In the genomic region with DNA sequence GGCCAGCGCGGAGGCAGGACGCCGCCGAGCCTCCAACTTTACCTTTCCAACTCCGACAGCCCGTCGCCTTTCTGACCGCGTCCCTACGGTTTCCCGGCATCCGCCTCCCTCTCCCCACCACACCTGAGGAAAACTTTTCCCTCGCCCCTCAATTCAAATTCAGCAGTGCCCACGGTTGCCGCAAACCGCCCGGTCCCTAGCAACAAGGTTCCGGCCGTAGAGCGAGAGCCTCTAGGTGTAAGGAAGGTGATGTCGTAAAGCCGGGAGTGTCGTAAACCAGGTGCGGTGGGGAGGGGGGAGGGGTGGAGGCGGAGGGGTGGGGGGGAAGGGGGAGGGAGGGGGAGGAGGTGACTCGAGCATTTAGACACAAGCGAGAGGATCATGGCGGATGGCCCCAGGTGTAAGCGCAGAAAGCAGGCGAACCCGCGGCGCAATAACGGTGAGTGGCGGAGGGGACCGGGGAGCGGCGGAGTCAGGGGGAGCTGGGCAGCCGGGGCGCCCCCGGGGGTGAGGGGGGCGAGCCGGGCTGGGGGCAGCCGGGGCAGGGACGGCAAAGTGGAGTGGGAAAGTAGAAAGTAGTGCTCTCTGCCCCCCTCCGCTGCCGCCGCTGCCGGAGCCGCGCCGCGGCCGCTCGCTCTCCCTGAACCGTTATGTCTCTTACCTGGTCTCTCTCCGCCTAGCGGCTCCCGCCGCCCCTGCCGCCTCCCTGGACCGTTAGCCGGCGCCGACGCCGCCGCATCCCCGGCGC, we compare ENCODE assay signal across 8 cellular contexts. TPM values are rescaled to one million over a fixed set of nuclear protein-coding genes. Genes with fewer than 3 reads are reported as not detected.
DNase-seq lines count a peak whose midpoint lies in the region; ATAC-seq and TF ChIP-seq lines count a peak whose summit lies in the region.

A gene (plus strand): TSS at position 363 of the 748 bp plus-strand sequence. CDS start 19 bp downstream, at position 382.

- H3K27me3 ChIP-seq in SU-DHL-6 (ENCODE audit: low read length): no peaks in the 10 kb centered on the region
- H3K27me3 ChIP-seq in heart right ventricle: peaks cover 0 to 22% (median 0%) of the 10 kb centered on the region in 7 donors
- H3K27me3 ChIP-seq in upper lobe of left lung: no peaks in the 10 kb centered on the region

- ATAC-seq in activated naive CD8-positive, alpha-beta T cell treated with anti-CD3 and anti-CD28 coated beads, Interleukin-2, amount 50 U/mL, for 24 hours: peak; percentile 47
- ATAC-seq in heart right ventricle (peak; percentile 64 to 89 (median 72)), upper lobe of left lung (ENCODE audit: low FRiP score in 2 of 2) (peak; percentile 80 to 92)

- intact Hi-C loops in heart right ventricle (cut with DNase I) (loop anchor here in 9 of 10 donors (2.0 to 10.0 kb wide), 11 partner anchors 164 to 534 kb away; a partner anchor contains a TSS), posterior vena cava (cut with DNase I) (loop anchor here in 1 of 2 donors (10.0 kb wide), 1 partner anchor 184 kb away; no protein-coding TSS in a partner anchor)

- H3K79me2 ChIP-seq in SU-DHL-6 (ENCODE audit: insufficient read depth, low read length): peaks cover 58% of the 10 kb centered on the region

- H3K4me3 ChIP-seq in SU-DHL-6 (ENCODE audit: insufficient read depth, low read length, poor library complexity, severe bottlenecking) (peak within 1 kb of the TSS; percentile 86), heart right ventricle (peak within 1 kb of the TSS; percentile 84 to 96 (median 92)), upper lobe of left lung (peak within 1 kb of the TSS; percentile 75 to 95 (median 86))

- no peaks in the 10 kb centered on the region for H3K9me3 Mint-ChIP-seq in HFFc6
- no peaks in the 10 kb centered on the region for H3K9me3 Mint-ChIP-seq in activated naive CD8-positive, alpha-beta T cell treated with anti-CD3 and anti-CD28 coated beads, Interleukin-2, amount 50 U/mL, for 24 hours

- DNase-seq in GM10248 (ENCODE audit: extremely low spot score) (peak; percentile 88), HFFc6 (peak; percentile 84), NCI-H1092 (lab: John Stamatoyannopoulos, UW) (peak; percentile 87), heart right ventricle (peak; percentile 76 to 93), posterior vena cava (ENCODE audit: low spot score) (peak; percentile 92), upper lobe of left lung (peak; percentile 91 to 94)
- peak; percentile 89 for DNase-seq in activated naive CD8-positive, alpha-beta T cell treated with anti-CD3 and anti-CD28 coated beads, Interleukin-2, amount 50 U/mL, for 24 hours

- CTCF ChIA-PET in GM10248 (lab: Yijun Ruan, JAX): interaction anchor here (1.2 to 1.6 kb wide), 3 partner anchors 10 to 24 kb away, joined by 3 to 4 read pairs (median 3); no protein-coding TSS in a partner anchor

- POLR2A ChIA-PET in GM10248 (lab: Yijun Ruan, JAX): interaction anchor here (2.1 kb wide), 1 partner anchor 65 kb away, joined by 7 read pairs; no protein-coding TSS in a partner anchor

- H3K9me3 ChIP-seq in SU-DHL-6 (ENCODE audit: insufficient read depth, low read length) (no peaks in the 10 kb centered on the region), heart right ventricle (no peaks in the 10 kb centered on the region), upper lobe of left lung (no peaks in the 10 kb centered on the region)

- no peak for TF ChIP-seq EP300 in upper lobe of left lung (IDR thresholded peaks at IDR 0.05)

- 0 to 1% methylated on average over 59 to 71 of the region's 71 CpGs for WGBS in heart right ventricle, 2 donors
- 0 to 1% methylated on average over 18 to 63 of the region's 71 CpGs for WGBS in upper lobe of left lung, 2 donors

- no peak for TF ChIP-seq POLR2A in upper lobe of left lung (IDR thresholded peaks at IDR 0.05)

- H2AFZ ChIP-seq in SU-DHL-6 (ENCODE audit: low read depth, low read length, severe bottlenecking): peak within 1 kb of the TSS; percentile 75

- peak within 1 kb of the TSS; percentile 98 for H3K4me3 Mint-ChIP-seq in HFFc6
- peak within 1 kb of the TSS; percentile 94 for H3K4me3 Mint-ChIP-seq in activated naive CD8-positive, alpha-beta T cell treated with anti-CD3 and anti-CD28 coated beads, Interleukin-2, amount 50 U/mL, for 24 hours

- peaks cover 17% of the 10 kb centered on the region for H3F3A ChIP-seq in SU-DHL-6 (ENCODE audit: insufficient read depth)

- H3K4me2 ChIP-seq in SU-DHL-6 (ENCODE audit: low read depth, low read length, poor library complexity, severe bottlenecking): peak within 1 kb of the TSS; percentile 87

- H3K36me3 Mint-ChIP-seq in HFFc6 (ENCODE audit: low read depth): peaks cover 12% of the 10 kb centered on the region; the same call in 1 of the 2 replicates
- H3K36me3 Mint-ChIP-seq in activated naive CD8-positive, alpha-beta T cell treated with anti-CD3 and anti-CD28 coated beads, Interleukin-2, amount 50 U/mL, for 24 hours (ENCODE audit: low read depth): peaks cover 2% of the 10 kb centered on the region

- H3K36me3 ChIP-seq in SU-DHL-6 (ENCODE audit: low read length): no peaks in the 10 kb centered on the region
- H3K36me3 ChIP-seq in heart right ventricle: no peaks in the 10 kb centered on the region
- H3K36me3 ChIP-seq in upper lobe of left lung: no peaks in the 10 kb centered on the region

- peaks cover 71% of the 10 kb centered on the region for H3K4me1 Mint-ChIP-seq in HFFc6 (ENCODE audit: low read depth)
- peaks cover 39% of the 10 kb centered on the region for H3K4me1 Mint-ChIP-seq in activated naive CD8-positive, alpha-beta T cell treated with anti-CD3 and anti-CD28 coated beads, Interleukin-2, amount 50 U/mL, for 24 hours

- no peaks in the 10 kb centered on the region for H3K9me2 ChIP-seq in SU-DHL-6 (replicated peaks; ENCODE audit: insufficient read depth, low read length)

- H3K27me3 Mint-ChIP-seq in HFFc6 (ENCODE audit: insufficient read depth): peaks cover 1% of the 10 kb centered on the region; the same call in 1 of the 2 replicates
- peaks cover 2% of the 10 kb centered on the region for H3K27me3 Mint-ChIP-seq in activated naive CD8-positive, alpha-beta T cell treated with anti-CD3 and anti-CD28 coated beads, Interleukin-2, amount 50 U/mL, for 24 hours

- H4K20me1 ChIP-seq in SU-DHL-6 (ENCODE audit: low read depth, low read length): peaks cover 32% of the 10 kb centered on the region

- H3K27ac ChIP-seq in SU-DHL-6 (ENCODE audit: low read depth, low read length): peak within 1 kb of the TSS; percentile 94
- H3K27ac ChIP-seq in heart right ventricle: peak within 1 kb of the TSS; percentile 89 to 99 (median 97)
- peak within 1 kb of the TSS; percentile 93 to 97 (median 96) for H3K27ac ChIP-seq in upper lobe of left lung

- peak within 1 kb of the TSS; percentile 96 for H3K27ac Mint-ChIP-seq in HFFc6
- H3K27ac Mint-ChIP-seq in activated naive CD8-positive, alpha-beta T cell treated with anti-CD3 and anti-CD28 coated beads, Interleukin-2, amount 50 U/mL, for 24 hours: peak within 1 kb of the TSS; percentile 98

- peaks cover 0 to 58% (median 27%) of the 10 kb centered on the region in 9 donors for H3K4me1 ChIP-seq in heart right ventricle
- H3K4me1 ChIP-seq in upper lobe of left lung: peaks cover 8 to 26% (median 19%) of the 10 kb centered on the region in 4 donors

- TF ChIP-seq CTCF in GM10248 (IDR thresholded peaks at IDR 0.05; ENCODE audit: control extremely low read depth, extremely low read depth, low read depth, missing control alignments) (peak; percentile 30), HFFc6 (IDR thresholded peaks at IDR 0.05) (peak; percentile 73), SU-DHL-6 (IDR thresholded peaks at IDR 0.05; ENCODE audit: insufficient read depth, low read length, poor library complexity, severe bottlenecking) (no peak), heart right ventricle (IDR thresholded peaks at IDR 0.05) (peak; percentile 26 to 67 (median 54)), upper lobe of left lung (IDR thresholded peaks at IDR 0.05) (peak; percentile 32 to 82 (median 66))

- peak within 1 kb of the TSS; percentile 96 for H3K9ac ChIP-seq in SU-DHL-6 (ENCODE audit: low read length)

RNA-seq across cellular contexts. Expression of the gene that starts here (rescaled TPM):
- total RNA-seq in HFFc6 (2021; fragmentation: NEBNext Ultra II Directional; extraction: Animal tissue kit (Norgen Biotek cat#: 25700)): 10 to 100 TPM; 46.2 to 59.5 (median 53.2) TPM
- total RNA-seq in heart right ventricle (100 to 1,000 TPM in 5 of 10 donors, 10 to 100 TPM in 5; 87.4 to 125 (median 102) TPM), posterior vena cava (100 to 1,000 TPM; 118 to 141 TPM), upper lobe of left lung (10 to 100 TPM; 17.8 to 46.1 (median 32.6) TPM)
- 10 to 100 TPM; 10.6 to 25.5 TPM for polyA plus RNA-seq in heart right ventricle

Comparison
In these comparisons a context has a peak if more than half of its experiments do, and no peak if none do; other contexts are left out.
1. Peak in every context shown above with its lines: DNase-seq, ATAC-seq, H3K4me3 ChIP-seq and H3K27ac ChIP-seq.